1 cellular context compared by ENCODE assay signal in the genomic region with DNA sequence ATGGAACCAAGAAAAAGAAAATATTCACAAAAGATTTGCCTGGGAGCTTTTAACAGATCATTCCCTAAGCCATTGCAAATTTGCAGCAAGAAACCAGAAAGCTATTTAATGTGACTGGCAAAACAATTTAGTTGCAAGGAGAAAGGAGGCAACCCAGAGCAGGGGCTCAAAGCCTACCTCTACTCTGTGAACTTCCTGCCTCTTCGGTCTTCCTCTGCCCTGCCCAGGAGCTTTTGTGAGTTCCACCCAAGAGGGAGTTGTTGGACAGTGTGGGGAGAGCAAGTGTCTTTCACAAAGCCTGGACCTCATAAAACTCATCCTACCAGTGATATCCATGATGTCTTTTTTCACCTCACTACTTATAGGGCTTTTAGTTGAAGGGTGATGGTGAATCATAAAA.
TF ChIP-seq lines count a peak whose summit lies in the region.

No MANE protein-coding gene starts in this region.

TF ChIP-seq in GM23338, 12 proteins besides CTCF, POLR2A, EP300 and RAD21 (continued from another document):
- TF ChIP-seq, protein P1, sequence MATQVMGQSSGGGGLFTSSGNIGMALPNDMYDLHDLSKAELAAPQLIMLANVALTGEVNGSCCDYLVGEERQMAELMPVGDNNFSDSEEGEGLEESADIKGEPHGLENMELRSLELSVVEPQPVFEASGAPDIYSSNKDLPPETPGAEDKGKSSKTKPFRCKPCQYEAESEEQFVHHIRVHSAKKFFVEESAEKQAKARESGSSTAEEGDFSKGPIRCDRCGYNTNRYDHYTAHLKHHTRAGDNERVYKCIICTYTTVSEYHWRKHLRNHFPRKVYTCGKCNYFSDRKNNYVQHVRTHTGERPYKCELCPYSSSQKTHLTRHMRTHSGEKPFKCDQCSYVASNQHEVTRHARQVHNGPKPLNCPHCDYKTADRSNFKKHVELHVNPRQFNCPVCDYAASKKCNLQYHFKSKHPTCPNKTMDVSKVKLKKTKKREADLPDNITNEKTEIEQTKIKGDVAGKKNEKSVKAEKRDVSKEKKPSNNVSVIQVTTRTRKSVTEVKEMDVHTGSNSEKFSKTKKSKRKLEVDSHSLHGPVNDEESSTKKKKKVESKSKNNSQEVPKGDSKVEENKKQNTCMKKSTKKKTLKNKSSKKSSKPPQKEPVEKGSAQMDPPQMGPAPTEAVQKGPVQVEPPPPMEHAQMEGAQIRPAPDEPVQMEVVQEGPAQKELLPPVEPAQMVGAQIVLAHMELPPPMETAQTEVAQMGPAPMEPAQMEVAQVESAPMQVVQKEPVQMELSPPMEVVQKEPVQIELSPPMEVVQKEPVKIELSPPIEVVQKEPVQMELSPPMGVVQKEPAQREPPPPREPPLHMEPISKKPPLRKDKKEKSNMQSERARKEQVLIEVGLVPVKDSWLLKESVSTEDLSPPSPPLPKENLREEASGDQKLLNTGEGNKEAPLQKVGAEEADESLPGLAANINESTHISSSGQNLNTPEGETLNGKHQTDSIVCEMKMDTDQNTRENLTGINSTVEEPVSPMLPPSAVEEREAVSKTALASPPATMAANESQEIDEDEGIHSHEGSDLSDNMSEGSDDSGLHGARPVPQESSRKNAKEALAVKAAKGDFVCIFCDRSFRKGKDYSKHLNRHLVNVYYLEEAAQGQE (IDR thresholded peaks at IDR 0.05; ENCODE audit: unreplicated experiment), result no peak
